In genomic region chr4:57430706-57431105, GRCh38 we compare ENCODE assay signal across 29 cellular contexts.
"Had no signal": no experiment of that assay in that cellular context is flagged by ENCODE, and none has a peak within 500 bp of the region (broad histone marks: within the 10 kb centered on the region; RNA-seq: fewer than 3 reads in every experiment).

No MANE protein-coding gene starts in this region.

- H3K9me3 Mint-ChIP-seq: activated CD4-positive, alpha-beta memory T cell treated with anti-CD3 and anti-CD28 coated beads for 36 hours; activated CD4-positive, alpha-beta T cell treated with anti-CD3 and anti-CD28 coated beads, Interleukin-2, amount 10 ng/mL, durations not matched to agents 24 days and 14 days; activated naive CD4-positive, alpha-beta T cell treated with anti-CD3 and anti-CD28 coated beads, Interleukin-2, amount 10 ng/mL, durations not matched to agents 7 days and 5 days; activated naive CD8-positive, alpha-beta T cell treated with anti-CD3 and anti-CD28 coated beads, Interleukin-2, amount 10 ng/mL, durations not matched to agents 7 days and 5 days; activated T-cell treated with anti-CD3 and anti-CD28 coated beads, Interleukin-2, amount 50 U/mL, for 24 hours; nephron; stimulated activated naive B cell treated with anti-CD40 and anti-IgM and Interleukin-4, amounts not matched to agents 10 μg/mL and 1 μg/mL and 100 μg/mL, for 72 hours; T-helper 1 cell treated with Interleukin-12 subunit alpha and Interleukin-12 subunit beta and Interleukin-4 antibody, amounts not matched to agents 30 μg/mL and 1 μg/mL, for 36 hours had no signal

- H3K36me3 Mint-ChIP-seq: activated CD4-positive, alpha-beta memory T cell treated with anti-CD3 and anti-CD28 coated beads for 36 hours; activated naive CD4-positive, alpha-beta T cell treated with anti-CD3 and anti-CD28 coated beads, Interleukin-2, amount 10 ng/mL, durations not matched to agents 7 days and 5 days; activated naive CD8-positive, alpha-beta T cell treated with anti-CD3 and anti-CD28 coated beads, Interleukin-2, amount 10 ng/mL, durations not matched to agents 7 days and 5 days; stimulated activated naive B cell treated with anti-CD40 and anti-IgM and Interleukin-4, amounts not matched to agents 10 μg/mL and 1 μg/mL and 100 μg/mL, for 72 hours had no signal

- H3K4me1 ChIP-seq: esophagus muscularis mucosa, foreskin keratinocyte, heart right ventricle, prostate gland, sigmoid colon, stomach, thyroid gland, upper lobe of right lung had no signal

- H3K9me3 ChIP-seq: esophagus muscularis mucosa, heart right ventricle, prostate gland, sigmoid colon, stomach, thyroid gland, upper lobe of right lung had no signal

- H3K27ac Mint-ChIP-seq: activated CD4-positive, alpha-beta memory T cell treated with anti-CD3 and anti-CD28 coated beads for 36 hours; activated CD4-positive, alpha-beta T cell treated with anti-CD3 and anti-CD28 coated beads, Interleukin-2, amount 10 ng/mL, durations not matched to agents 24 days and 14 days; activated naive CD4-positive, alpha-beta T cell treated with anti-CD3 and anti-CD28 coated beads, Interleukin-2, amount 10 ng/mL, durations not matched to agents 7 days and 5 days; activated naive CD8-positive, alpha-beta T cell treated with anti-CD3 and anti-CD28 coated beads, Interleukin-2, amount 10 ng/mL, durations not matched to agents 7 days and 5 days; activated T-cell treated with anti-CD3 and anti-CD28 coated beads, Interleukin-2, amount 50 U/mL, for 24 hours; nephron; stimulated activated naive B cell treated with anti-CD40 and anti-IgM and Interleukin-4, amounts not matched to agents 10 μg/mL and 1 μg/mL and 100 μg/mL, for 72 hours; T-helper 1 cell treated with Interleukin-12 subunit alpha and Interleukin-12 subunit beta and Interleukin-4 antibody, amounts not matched to agents 30 μg/mL and 1 μg/mL, for 36 hours had no signal

- DNase-seq: activated CD4-positive, alpha-beta memory T cell treated with anti-CD3 and anti-CD28 coated beads for 36 hours; activated CD4-positive, alpha-beta T cell treated with anti-CD3 and anti-CD28 coated beads, Interleukin-2, amount 10 ng/mL, durations not matched to agents 24 days and 14 days; activated CD4-positive, CD25-positive, alpha-beta regulatory T cell treated with anti-CD3 and anti-CD28 coated beads, Interleukin-2, amount 50 U/mL, for 72 hours; activated CD8-positive, alpha-beta memory T cell treated with anti-CD3 and anti-CD28 coated beads, Interleukin-2, amount 50 U/mL, for 48 hours; activated gamma-delta T cell; activated naive CD4-positive, alpha-beta T cell treated with anti-CD3 and anti-CD28 coated beads, Interleukin-2, amount 10 ng/mL, durations not matched to agents 7 days and 5 days; activated naive CD8-positive, alpha-beta T cell treated with anti-CD3 and anti-CD28 coated beads, Interleukin-2, amount 10 ng/mL, durations not matched to agents 7 days and 5 days; activated T-cell treated with anti-CD3 and anti-CD28 coated beads, Interleukin-2, amount 50 U/mL, for 24 hours; amniotic stem cell; central memory CD4-positive, alpha-beta T cell; foreskin keratinocyte; heart right ventricle; kidney glomerular epithelial cell; left ventricle myocardium superior; retina; sigmoid colon; small intestine; stimulated activated CD4-positive, alpha-beta T cell treated with anti-CD3 and anti-CD28 coated beads, Interleukin-2, amount 100 ng/mL, for 24 hours; stimulated activated naive B cell treated with anti-CD40 and anti-IgM and Interleukin-4, amounts not matched to agents 10 μg/mL and 1 μg/mL and 100 μg/mL, for 72 hours; stomach; T-helper 9 cell; thyroid gland; upper lobe of right lung; WERI-Rb-1 had no signal

- H3K4me3 ChIP-seq: esophagus muscularis mucosa, heart right ventricle, prostate gland, sigmoid colon, stomach, thyroid gland, upper lobe of right lung had no signal

- H3K4me1 Mint-ChIP-seq: activated CD4-positive, alpha-beta T cell treated with anti-CD3 and anti-CD28 coated beads, Interleukin-2, amount 10 ng/mL, durations not matched to agents 24 days and 14 days; activated naive CD4-positive, alpha-beta T cell treated with anti-CD3 and anti-CD28 coated beads, Interleukin-2, amount 10 ng/mL, durations not matched to agents 7 days and 5 days; activated naive CD8-positive, alpha-beta T cell treated with anti-CD3 and anti-CD28 coated beads, Interleukin-2, amount 10 ng/mL, durations not matched to agents 7 days and 5 days; stimulated activated naive B cell treated with anti-CD40 and anti-IgM and Interleukin-4, amounts not matched to agents 10 μg/mL and 1 μg/mL and 100 μg/mL, for 72 hours had no signal

- H3K4me3 Mint-ChIP-seq: activated CD4-positive, alpha-beta memory T cell treated with anti-CD3 and anti-CD28 coated beads for 36 hours; activated CD4-positive, alpha-beta T cell treated with anti-CD3 and anti-CD28 coated beads, Interleukin-2, amount 10 ng/mL, durations not matched to agents 24 days and 14 days; activated naive CD4-positive, alpha-beta T cell treated with anti-CD3 and anti-CD28 coated beads, Interleukin-2, amount 10 ng/mL, durations not matched to agents 7 days and 5 days; activated naive CD8-positive, alpha-beta T cell treated with anti-CD3 and anti-CD28 coated beads, Interleukin-2, amount 10 ng/mL, durations not matched to agents 7 days and 5 days; activated T-cell treated with anti-CD3 and anti-CD28 coated beads, Interleukin-2, amount 50 U/mL, for 24 hours; nephron; stimulated activated naive B cell treated with anti-CD40 and anti-IgM and Interleukin-4, amounts not matched to agents 10 μg/mL and 1 μg/mL and 100 μg/mL, for 72 hours; T-helper 1 cell treated with Interleukin-12 subunit alpha and Interleukin-12 subunit beta and Interleukin-4 antibody, amounts not matched to agents 30 μg/mL and 1 μg/mL, for 36 hours had no signal

- H3K27me3 ChIP-seq: esophagus muscularis mucosa, foreskin keratinocyte, sigmoid colon, stomach, thyroid gland, upper lobe of right lung had no signal

- H3K27me3 Mint-ChIP-seq: activated CD4-positive, alpha-beta memory T cell treated with anti-CD3 and anti-CD28 coated beads for 36 hours; activated CD4-positive, alpha-beta T cell treated with anti-CD3 and anti-CD28 coated beads, Interleukin-2, amount 10 ng/mL, durations not matched to agents 24 days and 14 days; activated naive CD4-positive, alpha-beta T cell treated with anti-CD3 and anti-CD28 coated beads, Interleukin-2, amount 10 ng/mL, durations not matched to agents 7 days and 5 days; activated naive CD8-positive, alpha-beta T cell treated with anti-CD3 and anti-CD28 coated beads, Interleukin-2, amount 10 ng/mL, durations not matched to agents 7 days and 5 days; activated T-cell treated with anti-CD3 and anti-CD28 coated beads, Interleukin-2, amount 50 U/mL, for 24 hours had no signal

- ATAC-seq: foreskin keratinocyte; heart right ventricle; left ventricle myocardium superior; stimulated activated naive B cell treated with anti-CD40 and anti-IgM and Interleukin-4, amounts not matched to agents 10 μg/mL and 1 μg/mL and 100 μg/mL, for 72 hours; upper lobe of right lung had no signal

- H3K27ac ChIP-seq: esophagus muscularis mucosa, foreskin keratinocyte, heart right ventricle, prostate gland, sigmoid colon, stomach, thyroid gland, upper lobe of right lung, WERI-Rb-1 had no signal

- FAIRE-seq: astrocyte, small intestine had no signal

- H3K36me3 ChIP-seq: esophagus muscularis mucosa, heart right ventricle, prostate gland, sigmoid colon, stomach, thyroid gland, upper lobe of right lung, WERI-Rb-1 had no signal
